1 cellular context compared by ENCODE assay signal in the genomic region with DNA sequence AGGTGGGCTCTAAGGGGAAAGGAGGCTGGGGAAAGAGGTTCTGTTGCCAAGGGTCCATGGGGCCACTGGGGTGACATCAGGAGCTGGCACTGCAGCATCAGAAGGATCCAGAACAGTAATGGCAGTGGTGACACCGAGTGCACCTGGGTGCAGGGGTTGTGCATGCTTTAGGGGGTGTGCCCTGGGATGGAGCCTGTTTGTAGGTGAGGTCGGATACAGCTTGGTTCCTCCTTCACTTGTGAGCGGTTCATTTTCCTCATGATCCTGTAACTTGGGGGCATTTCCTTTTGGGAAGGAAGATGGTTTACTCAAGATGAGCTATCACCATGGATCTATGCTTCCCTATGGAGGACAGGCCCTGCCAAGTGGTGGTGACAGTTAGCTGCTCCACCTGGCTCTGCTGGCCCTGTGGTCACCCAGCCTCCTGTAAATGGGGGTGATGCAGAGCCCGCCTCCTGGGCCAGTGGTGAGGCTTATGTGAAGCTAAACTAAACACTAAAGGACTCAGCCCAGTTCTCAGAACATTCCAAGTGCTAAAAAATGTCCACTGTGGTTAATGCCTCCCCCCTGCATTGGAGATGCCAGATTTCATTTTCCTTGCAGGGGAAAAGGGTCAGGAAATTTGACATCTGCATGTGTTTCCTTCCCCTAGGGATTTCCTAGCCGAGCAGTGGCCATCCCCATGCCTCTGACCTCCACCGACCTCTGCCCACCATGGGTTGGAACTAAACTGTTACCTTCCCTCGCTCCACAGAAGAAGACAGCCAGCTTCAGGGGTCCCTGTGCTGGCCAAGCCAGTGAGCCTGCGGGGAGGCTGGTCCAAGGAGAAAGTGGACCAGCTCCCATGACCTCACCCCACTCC.
TF ChIP-seq lines count a peak whose summit lies in the region.

No MANE protein-coding gene starts in this region.

TF ChIP-seq in H1, 55 proteins besides CTCF, POLR2A, EP300 and RAD21:
- TF ChIP-seq SP1 (IDR thresholded peaks at IDR 0.05; ENCODE audit: low read depth, low read length) (no peak), TCF12 (IDR thresholded peaks at IDR 0.05; ENCODE audit: low read depth, low read length) (no peak), TEAD4 (IDR thresholded peaks at IDR 0.05; ENCODE audit: low read depth, low read length) (no peak), POU5F1 (IDR thresholded peaks at IDR 0.05; ENCODE audit: low read depth, low read length) (no peak), SAP30 (IDR thresholded peaks at IDR 0.05; ENCODE audit: insufficient read depth, insufficient replicate concordance, low read length) (no peak), SIN3A (conservative IDR thresholded peaks at IDR 0.05 in 1 of 2, IDR thresholded peaks at IDR 0.05 in 1 of 2; ENCODE audit: low read depth in 1 of 2, low read length in 2 of 2) (no peak), BACH1 (IDR thresholded peaks at IDR 0.05; ENCODE audit: low read length) (no peak), SRF (IDR thresholded peaks at IDR 0.05; ENCODE audit: low read depth, low read length) (no peak), CTBP2 (IDR thresholded peaks at IDR 0.05; ENCODE audit: borderline replicate concordance, insufficient read depth, insufficient read length, low read length) (no peak), CREB1 (IDR thresholded peaks at IDR 0.05) (no peak), EGR1 (IDR thresholded peaks at IDR 0.05; ENCODE audit: borderline replicate concordance, low read depth, low read length) (no peak), RNF2 (IDR thresholded peaks at IDR 0.05; ENCODE audit: borderline replicate concordance, low read depth, low read length, missing control alignments, poor library complexity, severe bottlenecking) (no peak), TAF1 (IDR thresholded peaks at IDR 0.05; ENCODE audit: low read depth, low read length) (no peak), SUZ12 (IDR thresholded peaks at IDR 0.05; ENCODE audit: low read length) (no peak), FOSL1 (IDR thresholded peaks at IDR 0.05; ENCODE audit: insufficient read depth, low read depth, low read length) (no peak), PHF8 (conservative IDR thresholded peaks at IDR 0.05; ENCODE audit: low read depth, low read length) (no peak), SIX5 (IDR thresholded peaks at IDR 0.05; ENCODE audit: low read depth, low read length) (no peak), KDM5A (IDR thresholded peaks at IDR 0.05; ENCODE audit: low read length) (no peak), BCL11A (IDR thresholded peaks at IDR 0.05; ENCODE audit: low read depth in 2 of 2, low read length in 2 of 2) (no peak)
- TF ChIP-seq, protein P1, sequence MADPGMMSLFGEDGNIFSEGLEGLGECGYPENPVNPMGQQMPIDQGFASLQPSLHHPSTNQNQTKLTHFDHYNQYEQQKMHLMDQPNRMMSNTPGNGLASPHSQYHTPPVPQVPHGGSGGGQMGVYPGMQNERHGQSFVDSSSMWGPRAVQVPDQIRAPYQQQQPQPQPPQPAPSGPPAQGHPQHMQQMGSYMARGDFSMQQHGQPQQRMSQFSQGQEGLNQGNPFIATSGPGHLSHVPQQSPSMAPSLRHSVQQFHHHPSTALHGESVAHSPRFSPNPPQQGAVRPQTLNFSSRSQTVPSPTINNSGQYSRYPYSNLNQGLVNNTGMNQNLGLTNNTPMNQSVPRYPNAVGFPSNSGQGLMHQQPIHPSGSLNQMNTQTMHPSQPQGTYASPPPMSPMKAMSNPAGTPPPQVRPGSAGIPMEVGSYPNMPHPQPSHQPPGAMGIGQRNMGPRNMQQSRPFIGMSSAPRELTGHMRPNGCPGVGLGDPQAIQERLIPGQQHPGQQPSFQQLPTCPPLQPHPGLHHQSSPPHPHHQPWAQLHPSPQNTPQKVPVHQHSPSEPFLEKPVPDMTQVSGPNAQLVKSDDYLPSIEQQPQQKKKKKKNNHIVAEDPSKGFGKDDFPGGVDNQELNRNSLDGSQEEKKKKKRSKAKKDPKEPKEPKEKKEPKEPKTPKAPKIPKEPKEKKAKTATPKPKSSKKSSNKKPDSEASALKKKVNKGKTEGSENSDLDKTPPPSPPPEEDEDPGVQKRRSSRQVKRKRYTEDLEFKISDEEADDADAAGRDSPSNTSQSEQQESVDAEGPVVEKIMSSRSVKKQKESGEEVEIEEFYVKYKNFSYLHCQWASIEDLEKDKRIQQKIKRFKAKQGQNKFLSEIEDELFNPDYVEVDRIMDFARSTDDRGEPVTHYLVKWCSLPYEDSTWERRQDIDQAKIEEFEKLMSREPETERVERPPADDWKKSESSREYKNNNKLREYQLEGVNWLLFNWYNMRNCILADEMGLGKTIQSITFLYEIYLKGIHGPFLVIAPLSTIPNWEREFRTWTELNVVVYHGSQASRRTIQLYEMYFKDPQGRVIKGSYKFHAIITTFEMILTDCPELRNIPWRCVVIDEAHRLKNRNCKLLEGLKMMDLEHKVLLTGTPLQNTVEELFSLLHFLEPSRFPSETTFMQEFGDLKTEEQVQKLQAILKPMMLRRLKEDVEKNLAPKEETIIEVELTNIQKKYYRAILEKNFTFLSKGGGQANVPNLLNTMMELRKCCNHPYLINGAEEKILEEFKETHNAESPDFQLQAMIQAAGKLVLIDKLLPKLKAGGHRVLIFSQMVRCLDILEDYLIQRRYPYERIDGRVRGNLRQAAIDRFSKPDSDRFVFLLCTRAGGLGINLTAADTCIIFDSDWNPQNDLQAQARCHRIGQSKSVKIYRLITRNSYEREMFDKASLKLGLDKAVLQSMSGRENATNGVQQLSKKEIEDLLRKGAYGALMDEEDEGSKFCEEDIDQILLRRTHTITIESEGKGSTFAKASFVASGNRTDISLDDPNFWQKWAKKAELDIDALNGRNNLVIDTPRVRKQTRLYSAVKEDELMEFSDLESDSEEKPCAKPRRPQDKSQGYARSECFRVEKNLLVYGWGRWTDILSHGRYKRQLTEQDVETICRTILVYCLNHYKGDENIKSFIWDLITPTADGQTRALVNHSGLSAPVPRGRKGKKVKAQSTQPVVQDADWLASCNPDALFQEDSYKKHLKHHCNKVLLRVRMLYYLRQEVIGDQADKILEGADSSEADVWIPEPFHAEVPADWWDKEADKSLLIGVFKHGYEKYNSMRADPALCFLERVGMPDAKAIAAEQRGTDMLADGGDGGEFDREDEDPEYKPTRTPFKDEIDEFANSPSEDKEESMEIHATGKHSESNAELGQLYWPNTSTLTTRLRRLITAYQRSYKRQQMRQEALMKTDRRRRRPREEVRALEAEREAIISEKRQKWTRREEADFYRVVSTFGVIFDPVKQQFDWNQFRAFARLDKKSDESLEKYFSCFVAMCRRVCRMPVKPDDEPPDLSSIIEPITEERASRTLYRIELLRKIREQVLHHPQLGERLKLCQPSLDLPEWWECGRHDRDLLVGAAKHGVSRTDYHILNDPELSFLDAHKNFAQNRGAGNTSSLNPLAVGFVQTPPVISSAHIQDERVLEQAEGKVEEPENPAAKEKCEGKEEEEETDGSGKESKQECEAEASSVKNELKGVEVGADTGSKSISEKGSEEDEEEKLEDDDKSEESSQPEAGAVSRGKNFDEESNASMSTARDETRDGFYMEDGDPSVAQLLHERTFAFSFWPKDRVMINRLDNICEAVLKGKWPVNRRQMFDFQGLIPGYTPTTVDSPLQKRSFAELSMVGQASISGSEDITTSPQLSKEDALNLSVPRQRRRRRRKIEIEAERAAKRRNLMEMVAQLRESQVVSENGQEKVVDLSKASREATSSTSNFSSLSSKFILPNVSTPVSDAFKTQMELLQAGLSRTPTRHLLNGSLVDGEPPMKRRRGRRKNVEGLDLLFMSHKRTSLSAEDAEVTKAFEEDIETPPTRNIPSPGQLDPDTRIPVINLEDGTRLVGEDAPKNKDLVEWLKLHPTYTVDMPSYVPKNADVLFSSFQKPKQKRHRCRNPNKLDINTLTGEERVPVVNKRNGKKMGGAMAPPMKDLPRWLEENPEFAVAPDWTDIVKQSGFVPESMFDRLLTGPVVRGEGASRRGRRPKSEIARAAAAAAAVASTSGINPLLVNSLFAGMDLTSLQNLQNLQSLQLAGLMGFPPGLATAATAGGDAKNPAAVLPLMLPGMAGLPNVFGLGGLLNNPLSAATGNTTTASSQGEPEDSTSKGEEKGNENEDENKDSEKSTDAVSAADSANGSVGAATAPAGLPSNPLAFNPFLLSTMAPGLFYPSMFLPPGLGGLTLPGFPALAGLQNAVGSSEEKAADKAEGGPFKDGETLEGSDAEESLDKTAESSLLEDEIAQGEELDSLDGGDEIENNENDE (IDR thresholded peaks at IDR 0.05; ENCODE audit: insufficient replicate concordance, low read length), result no peak
